Comparison of ENCODE assay signal across 26 cellular contexts in genomic region chr5:4901890-4902289, GRCh38.
"Had no signal": no experiment of that assay in that cellular context is flagged by ENCODE, and none has a peak within 500 bp of the region (broad histone marks: within the 10 kb centered on the region; RNA-seq: fewer than 3 reads in every experiment).

No MANE protein-coding gene starts in this region.

- DNase-seq: dermis blood vessel endothelial cell; effector memory CD4-positive, alpha-beta T cell; foreskin keratinocyte; heart left ventricle; kidney; mucosa of descending colon; naive thymus-derived CD4-positive, alpha-beta T cell; occipital lobe; pancreas; retina; right lobe of liver; stimulated activated CD4-positive, alpha-beta T cell treated with anti-CD3 and anti-CD28 coated beads, Interleukin-2, amount 100 ng/mL, for 24 hours; stimulated activated CD4-positive, alpha-beta T cell treated with anti-CD3 and anti-CD28 coated beads, Interleukin-4, amount 100 ng/mL, for 24 hours; thyroid gland; trophoblast cell had no signal

- H3K4me1 Mint-ChIP-seq: memory B cell; naive thymus-derived CD4-positive, alpha-beta T cell; stimulated activated memory B cell treated with anti-CD40 and anti-IgM and Interleukin-4, amounts not matched to agents 10 μg/mL and 1 μg/mL and 100 μg/mL, for 72 hours had no signal

- H3K9me3 Mint-ChIP-seq: memory B cell; mesothelial cell of epicardium; stimulated activated memory B cell treated with anti-CD40 and anti-IgM and Interleukin-4, amounts not matched to agents 10 μg/mL and 1 μg/mL and 100 μg/mL, for 72 hours had no signal

- H3K27ac Mint-ChIP-seq: memory B cell; mesothelial cell of epicardium; naive thymus-derived CD4-positive, alpha-beta T cell; stimulated activated memory B cell treated with anti-CD40 and anti-IgM and Interleukin-4, amounts not matched to agents 10 μg/mL and 1 μg/mL and 100 μg/mL, for 72 hours; stimulated activated naive CD8-positive, alpha-beta T cell treated with anti-CD3 and anti-CD28 coated beads, Interleukin-15, Interleukin-2, amounts not matched to agents 100 ng/mL and 50 ng/mL, for 24 hours had no signal

- H3K79me2 ChIP-seq: hepatocyte had no signal

- H3K4me1 ChIP-seq: foreskin keratinocyte, pancreas, right lobe of liver, thyroid gland, vagina had no signal

- H3K4me3 Mint-ChIP-seq: memory B cell; mesothelial cell of epicardium; naive thymus-derived CD4-positive, alpha-beta T cell; stimulated activated memory B cell treated with anti-CD40 and anti-IgM and Interleukin-4, amounts not matched to agents 10 μg/mL and 1 μg/mL and 100 μg/mL, for 72 hours; stimulated activated naive CD8-positive, alpha-beta T cell treated with anti-CD3 and anti-CD28 coated beads, Interleukin-15, Interleukin-2, amounts not matched to agents 100 ng/mL and 50 ng/mL, for 24 hours had no signal

- ATAC-seq: foreskin keratinocyte; gastroesophageal sphincter; heart left ventricle; mucosa of descending colon; naive thymus-derived CD4-positive, alpha-beta T cell; pancreas; right lobe of liver; stimulated activated memory B cell treated with anti-CD40 and anti-IgM and Interleukin-4, amounts not matched to agents 10 μg/mL and 1 μg/mL and 100 μg/mL, for 72 hours had no signal

- H3K27me3 ChIP-seq: foreskin keratinocyte, pancreas, right lobe of liver, thyroid gland, vagina had no signal

- H3K36me3 Mint-ChIP-seq: memory B cell; mesothelial cell of epicardium; naive thymus-derived CD4-positive, alpha-beta T cell; stimulated activated memory B cell treated with anti-CD40 and anti-IgM and Interleukin-4, amounts not matched to agents 10 μg/mL and 1 μg/mL and 100 μg/mL, for 72 hours had no signal

- H3K27me3 Mint-ChIP-seq: naive thymus-derived CD4-positive, alpha-beta T cell; stimulated activated memory B cell treated with anti-CD40 and anti-IgM and Interleukin-4, amounts not matched to agents 10 μg/mL and 1 μg/mL and 100 μg/mL, for 72 hours; stimulated activated naive CD8-positive, alpha-beta T cell treated with anti-CD3 and anti-CD28 coated beads, Interleukin-15, Interleukin-2, amounts not matched to agents 100 ng/mL and 50 ng/mL, for 24 hours had no signal

- H3K36me3 ChIP-seq: esophagus muscularis mucosa, gastroesophageal sphincter, heart left ventricle, pancreas, right lobe of liver, suprapubic skin, thyroid gland, vagina had no signal

- H2AFZ ChIP-seq: hepatocyte had no signal

- H3K9me3 ChIP-seq: esophagus muscularis mucosa, gastroesophageal sphincter, heart left ventricle, mucosa of descending colon, pancreas, right lobe of liver, suprapubic skin, thyroid gland, vagina had no signal

- H3K4me2 ChIP-seq: hepatocyte had no signal

- H3K27ac ChIP-seq: coronary artery, esophagus muscularis mucosa, foreskin keratinocyte, gastroesophageal sphincter, hepatocyte, pancreas, right lobe of liver, suprapubic skin, thyroid gland, vagina had no signal

- H3K4me3 ChIP-seq: coronary artery, esophagus muscularis mucosa, gastroesophageal sphincter, heart left ventricle, hepatocyte, lung, mucosa of descending colon, pancreas, right lobe of liver, suprapubic skin, thyroid gland, vagina had no signal
